27 cellular contexts compared by ENCODE assay signal in the genomic region with DNA sequence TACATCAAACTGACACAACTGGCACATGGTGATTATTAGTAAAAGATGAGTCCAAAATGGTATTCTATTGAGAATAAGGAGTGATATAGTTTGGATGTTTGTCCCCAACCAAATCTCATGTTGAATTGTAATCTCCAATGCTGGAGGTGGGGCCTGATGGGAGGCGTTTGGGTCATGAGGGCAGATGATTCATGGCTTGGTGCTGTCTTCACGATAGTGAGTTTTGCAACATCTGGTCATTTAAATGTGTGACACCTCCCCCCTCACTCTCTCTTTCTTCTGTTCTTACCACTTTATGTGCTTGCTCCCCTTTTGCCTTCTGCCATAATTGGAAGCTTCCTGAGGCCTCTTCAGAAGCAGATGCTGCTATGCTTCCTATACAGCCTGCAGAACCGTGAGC.
"Had no signal": no experiment of that assay in that cellular context is flagged by ENCODE, and none has a peak within 500 bp of the region (broad histone marks: within the 10 kb centered on the region; RNA-seq: fewer than 3 reads in every experiment).

No MANE protein-coding gene starts in this region.

- H3K36me3 ChIP-seq: breast epithelium, esophagus muscularis mucosa, left ventricle myocardium inferior, neutrophil, transverse colon had no signal

- H3K27ac Mint-ChIP-seq: activated B cell treated with CpG ODN at 0.5 μM for 24 hours; activated CD4-positive, alpha-beta T cell treated with anti-CD3 and anti-CD28 coated beads for 36 hours; activated CD8-positive, alpha-beta T cell treated with anti-CD3 and anti-CD28 coated beads, Interleukin-2, amount 10 ng/mL, durations not matched to agents 7 days and 5 days; activated naive CD4-positive, alpha-beta T cell treated with anti-CD3 and anti-CD28 coated beads, Interleukin-2, amount 10 ng/mL, durations not matched to agents 7 days and 5 days; activated naive CD8-positive, alpha-beta T cell treated with anti-CD3 and anti-CD28 coated beads, Interleukin-2, amount 10 ng/mL, durations not matched to agents 7 days and 5 days; dendritic cell treated with granulocyte-macrophage colony-stimulating factor and Interleukin-4, amounts not matched to agents 40 ng/mL and 50 ng/mL, for 4 days; endodermal cell; mesothelial cell of epicardium; progenitor cell of endocrine pancreas had no signal

- H3K9me3 Mint-ChIP-seq: activated B cell treated with CpG ODN at 0.5 μM for 24 hours; activated naive CD4-positive, alpha-beta T cell treated with anti-CD3 and anti-CD28 coated beads, Interleukin-2, amount 10 ng/mL, durations not matched to agents 7 days and 5 days; activated naive CD8-positive, alpha-beta T cell treated with anti-CD3 and anti-CD28 coated beads, Interleukin-2, amount 10 ng/mL, durations not matched to agents 7 days and 5 days; central memory CD8-positive, alpha-beta T cell had no signal

- H3K4me3 ChIP-seq: breast epithelium, esophagus muscularis mucosa, left ventricle myocardium inferior, skin epidermis, testis, transverse colon had no signal

- H3K27me3 ChIP-seq: breast epithelium, esophagus muscularis mucosa, neutrophil, testis, transverse colon had no signal

- H3K4me3 Mint-ChIP-seq: activated B cell treated with CpG ODN at 0.5 μM for 24 hours; activated CD4-positive, alpha-beta T cell treated with anti-CD3 and anti-CD28 coated beads for 36 hours; activated CD8-positive, alpha-beta T cell treated with anti-CD3 and anti-CD28 coated beads, Interleukin-2, amount 10 ng/mL, durations not matched to agents 7 days and 5 days; activated naive CD4-positive, alpha-beta T cell treated with anti-CD3 and anti-CD28 coated beads, Interleukin-2, amount 10 ng/mL, durations not matched to agents 7 days and 5 days; activated naive CD8-positive, alpha-beta T cell treated with anti-CD3 and anti-CD28 coated beads, Interleukin-2, amount 10 ng/mL, durations not matched to agents 7 days and 5 days; central memory CD8-positive, alpha-beta T cell; dendritic cell treated with granulocyte-macrophage colony-stimulating factor and Interleukin-4, amounts not matched to agents 40 ng/mL and 50 ng/mL, for 4 days; endodermal cell; mesothelial cell of epicardium; naive B cell; nephron progenitor cell had no signal

- H3K9me3 ChIP-seq: esophagus muscularis mucosa, neutrophil, testis, transverse colon had no signal

- H3K27me3 Mint-ChIP-seq: activated naive CD4-positive, alpha-beta T cell treated with anti-CD3 and anti-CD28 coated beads, Interleukin-2, amount 10 ng/mL, durations not matched to agents 7 days and 5 days; dendritic cell treated with granulocyte-macrophage colony-stimulating factor and Interleukin-4, amounts not matched to agents 40 ng/mL and 50 ng/mL, for 4 days; progenitor cell of endocrine pancreas had no signal

- H3K4me1 ChIP-seq: breast epithelium, esophagus muscularis mucosa, left ventricle myocardium inferior, testis, transverse colon had no signal

- H3K36me3 Mint-ChIP-seq: activated naive CD4-positive, alpha-beta T cell treated with anti-CD3 and anti-CD28 coated beads, Interleukin-2, amount 10 ng/mL, durations not matched to agents 7 days and 5 days; activated naive CD8-positive, alpha-beta T cell treated with anti-CD3 and anti-CD28 coated beads, Interleukin-2, amount 10 ng/mL, durations not matched to agents 7 days and 5 days; mesothelial cell of epicardium; naive B cell had no signal

- H3K27ac ChIP-seq: breast epithelium, esophagus muscularis mucosa, left ventricle myocardium inferior, neutrophil, skin epidermis, testis, transverse colon had no signal

- DNase-seq: activated B cell treated with CpG ODN at 0.5 μM for 24 hours; activated CD4-positive, alpha-beta T cell treated with anti-CD3 and anti-CD28 coated beads for 36 hours; activated CD8-positive, alpha-beta T cell treated with anti-CD3 and anti-CD28 coated beads, Interleukin-2, amount 10 ng/mL, durations not matched to agents 7 days and 5 days; activated gamma-delta T cell; activated naive CD4-positive, alpha-beta T cell treated with anti-CD3 and anti-CD28 coated beads, Interleukin-2, amount 10 ng/mL, durations not matched to agents 7 days and 5 days; activated naive CD8-positive, alpha-beta T cell treated with anti-CD3 and anti-CD28 coated beads, Interleukin-2, amount 10 ng/mL, durations not matched to agents 7 days and 5 days; activated T-cell treated with anti-CD3 and anti-CD28 coated beads for 4 hours; amygdala; endodermal cell; left ventricle myocardium inferior; naive B cell; nephron progenitor cell; stimulated activated CD4-positive, alpha-beta T cell treated with anti-CD3 and anti-CD28 coated beads, Interleukin-12 subunit alpha, Interleukin-12 subunit beta, amount 100 ng/mL, for 4 hours; stimulated activated CD4-positive, alpha-beta T cell treated with anti-CD3 and anti-CD28 coated beads, Interleukin-4, amount 100 ng/mL, for 1 hour; stimulated activated naive CD8-positive, alpha-beta T cell treated with anti-CD3 and anti-CD28 coated beads, Interleukin-15, Interleukin-2, amounts not matched to agents 100 U/mL and 50 U/mL, for 24 hours; T-helper 2 cell; testis; transverse colon had no signal

- H3K4me1 Mint-ChIP-seq: activated B cell treated with CpG ODN at 0.5 μM for 24 hours; activated CD4-positive, alpha-beta T cell treated with anti-CD3 and anti-CD28 coated beads for 36 hours; activated naive CD4-positive, alpha-beta T cell treated with anti-CD3 and anti-CD28 coated beads, Interleukin-2, amount 10 ng/mL, durations not matched to agents 7 days and 5 days; activated naive CD8-positive, alpha-beta T cell treated with anti-CD3 and anti-CD28 coated beads, Interleukin-2, amount 10 ng/mL, durations not matched to agents 7 days and 5 days; central memory CD8-positive, alpha-beta T cell; naive B cell had no signal

- ATAC-seq: activated CD4-positive, alpha-beta T cell treated with anti-CD3 and anti-CD28 coated beads for 36 hours; activated CD8-positive, alpha-beta T cell treated with anti-CD3 and anti-CD28 coated beads, Interleukin-2, amount 10 ng/mL, durations not matched to agents 7 days and 5 days; sciatic nerve; stimulated activated naive CD8-positive, alpha-beta T cell treated with anti-CD3 and anti-CD28 coated beads, Interleukin-15, Interleukin-2, amounts not matched to agents 100 U/mL and 50 U/mL, for 24 hours had no signal
